Comparison of ENCODE assay signal across 9 cellular contexts in the genomic region with DNA sequence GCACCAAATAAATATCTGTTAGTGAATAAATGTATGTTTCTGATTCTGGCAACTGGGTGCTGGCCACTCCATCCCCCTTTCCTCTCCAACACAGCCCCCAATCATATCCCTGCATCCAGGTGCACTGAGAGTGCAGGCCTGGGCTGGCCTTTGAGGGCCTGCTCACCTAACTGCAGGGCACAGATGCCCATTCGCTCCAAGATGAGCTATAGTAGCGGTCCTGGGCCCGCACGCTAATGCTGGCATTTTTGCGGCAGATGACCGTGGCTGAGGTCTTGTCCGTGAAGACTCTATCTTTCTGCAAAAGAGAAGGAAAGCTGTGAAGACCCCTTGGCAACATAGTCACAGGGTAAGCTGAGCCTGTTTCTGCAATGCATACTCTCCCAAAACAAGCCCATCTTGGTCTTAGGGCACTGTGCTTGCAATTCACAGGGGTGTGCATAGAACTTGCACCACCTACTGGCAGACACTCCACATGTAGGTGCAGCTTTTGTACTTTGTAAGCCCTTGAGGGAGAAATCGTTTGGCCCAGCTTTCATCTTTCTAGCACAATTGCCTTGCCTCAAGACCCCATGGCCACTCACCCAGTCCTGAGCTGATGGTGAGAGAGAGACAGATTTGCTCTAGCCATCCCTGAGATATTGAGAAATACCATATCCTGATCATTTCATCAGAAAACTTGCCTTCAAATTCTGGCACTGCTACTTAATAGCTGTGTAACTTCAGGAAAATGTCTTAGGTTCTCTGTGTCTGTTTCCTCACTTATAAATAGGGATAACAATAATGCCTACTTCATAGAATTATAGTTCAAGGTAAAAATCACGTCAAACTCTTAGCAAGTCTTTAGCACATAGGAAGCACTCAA. TPM values are rescaled to one million over a fixed set of nuclear protein-coding genes. Genes with fewer than 3 reads are reported as not detected.
DNase-seq lines count a peak whose midpoint lies in the region; TF ChIP-seq lines count a peak whose summit lies in the region.
"Had no signal": no experiment of that assay in that cellular context is flagged by ENCODE, and none has a peak within 500 bp of the region (broad histone marks: within the 10 kb centered on the region; RNA-seq: fewer than 3 reads in every experiment).

No MANE protein-coding gene starts in this region.

- intact Hi-C loops in lower leg skin (cut with DNase I; ENCODE audit: low total_unique reads) = loop anchor here (10.0 kb wide), 1 partner anchor 162 kb away; no protein-coding TSS in a partner anchor

- no peaks in the 10 kb centered on the region for H3K4me1 ChIP-seq in right atrium auricular region

- no peaks in the 10 kb centered on the region for H3K27me3 ChIP-seq in right atrium auricular region

- H3K27ac ChIP-seq in right atrium auricular region = no peak overlapping the region

- no peak for TF ChIP-seq POLR2A in lower leg skin (IDR thresholded peaks at IDR 0.05)

- H3K4me3 ChIP-seq in right atrium auricular region = no peak overlapping the region
- no peak overlapping the region for H3K4me3 ChIP-seq in lower leg skin (ENCODE audit: low read depth, poor library complexity, severe bottlenecking)

- peak; percentile 63 for TF ChIP-seq CTCF in GM20000 (IDR thresholded peaks at IDR 0.05; ENCODE audit: extremely low read depth, missing control alignments)
- peak; percentile 28 to 57 for TF ChIP-seq CTCF in right atrium auricular region (IDR thresholded peaks at IDR 0.05)
- TF ChIP-seq CTCF in lower leg skin (IDR thresholded peaks at IDR 0.05) = no peak

- DNase-seq in DMS114 treated with DMSO at 0.1 percent for 48 hours (lab: John Stamatoyannopoulos, UW; ENCODE audit: unreplicated experiment) (peak; percentile 38), GM20000 (ENCODE audit: low spot score) (peak; percentile 70), NCI-H524 (lab: John Stamatoyannopoulos, UW) (peak; percentile 35 to 72), right atrium auricular region (ENCODE audit: low spot score) (no peak), GOT3 (lab: John Stamatoyannopoulos, UW) (no peak), lower leg skin (ENCODE audit: low spot score in 2 of 2) (no peak)
- peak; percentile 34 to 47 for DNase-seq in activated T-cell treated with anti-CD3 and anti-CD28 coated beads, Interleukin-2, amount 50 U/mL, for 48 hours
- DNase-seq in stimulated activated CD4-positive, alpha-beta T cell treated with anti-CD3 and anti-CD28 coated beads, Interleukin-1b, Interleukin-23, amount 100 ng/mL, for 24 hours (ENCODE audit: low read depth in 4 of 4, low spot score in 1 of 4) = peak in 3 of 4 experiments; percentile 8 to 23 (median 22)

- H3K9me3 ChIP-seq in right atrium auricular region = no peaks in the 10 kb centered on the region

- no peaks in the 10 kb centered on the region for H3K36me3 ChIP-seq in right atrium auricular region

- WGBS in lower leg skin, 2 donors = 82 to 86% methylated on average over 9 of the region's 9 CpGs

RNA-seq across cellular contexts. Expression of a gene that starts 13.5 kb away (rescaled TPM):
- total RNA-seq in right atrium auricular region (not detected), lower leg skin (not detected)
- total RNA-seq: activated CD8-positive, alpha-beta memory T cell treated with anti-CD3 and anti-CD28 coated beads for 36 hours had no signal

RNA-seq across cellular contexts. Expression of a gene that starts 53.7 kb away (rescaled TPM):
- total RNA-seq in right atrium auricular region (10 to 100 TPM; 13.2 to 14.1 TPM), lower leg skin (10 to 100 TPM; 11.1 to 21.1 (median 16.9) TPM)

Comparison
In these comparisons a context has a peak if more than half of its experiments do, and no peak if none do; other contexts are left out.
1. DNase-seq: peak in DMS114 treated with DMSO at 0.1 percent for 48 hours (single experiment), GM20000 (single experiment), NCI-H524 (2 of 2), activated T-cell treated with anti-CD3 and anti-CD28 coated beads, Interleukin-2, amount 50 U/mL, for 48 hours (2 of 2) and stimulated activated CD4-positive, alpha-beta T cell treated with anti-CD3 and anti-CD28 coated beads, Interleukin-1b, Interleukin-23, amount 100 ng/mL, for 24 hours (3 of 4); none in right atrium auricular region (single experiment), GOT3 (single experiment) and lower leg skin (0 of 2).
2. CTCF ChIP-seq: peak in GM20000 (single experiment) and right atrium auricular region (2 of 2); none in lower leg skin (0 of 3).